ENCODE assay signal across 8 cellular contexts in the genomic region with DNA sequence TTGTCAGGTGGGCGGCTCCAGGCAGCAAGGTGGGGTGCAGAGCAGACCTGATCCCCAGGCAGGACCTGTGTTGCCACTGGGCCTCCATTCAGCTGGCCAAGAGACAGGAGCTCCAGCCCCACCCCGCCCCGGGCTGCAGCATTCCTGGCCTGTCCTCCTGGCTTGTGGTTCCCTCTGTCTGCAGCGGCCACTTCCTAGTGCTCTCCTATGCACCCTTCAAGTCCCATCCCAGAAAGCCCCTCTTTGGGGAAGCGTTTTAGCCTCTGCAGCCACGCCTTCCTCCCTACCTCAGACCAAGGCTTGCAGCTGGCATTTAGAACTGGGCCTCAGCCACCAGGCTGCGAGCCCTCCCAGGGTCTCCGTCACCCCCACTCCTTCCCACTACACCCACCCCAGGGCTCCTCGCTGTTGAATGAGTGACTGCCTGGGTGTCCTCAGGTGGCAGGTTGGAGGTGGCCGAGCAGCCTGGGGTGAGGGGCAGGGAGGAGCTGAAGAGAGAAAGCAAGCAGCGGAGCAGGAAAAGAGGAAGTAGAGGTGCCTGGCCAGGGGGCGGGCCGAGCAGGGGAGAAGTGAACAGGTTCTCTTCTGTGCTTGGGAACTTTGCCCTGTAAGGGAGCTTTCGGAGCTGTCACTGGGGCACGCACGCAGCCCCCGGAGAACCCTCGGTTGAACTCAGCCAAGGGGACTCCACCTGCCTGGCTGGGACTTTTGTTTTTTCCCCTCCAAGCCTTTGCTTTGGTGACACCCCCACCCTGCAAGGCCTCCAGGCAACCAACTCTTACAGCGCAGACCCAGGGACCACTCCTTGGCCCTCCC. TPM values are rescaled to one million over a fixed set of nuclear protein-coding genes. Genes with fewer than 3 reads are reported as not detected.
DNase-seq lines count a peak whose midpoint lies in the region; ATAC-seq and TF ChIP-seq lines count a peak whose summit lies in the region.

No MANE protein-coding gene starts in this region.

- no peak for TF ChIP-seq CTCF in CD8-positive, alpha-beta T cell (IDR thresholded peaks at IDR 0.05)
- no peak for TF ChIP-seq CTCF in GM20000 (IDR thresholded peaks at IDR 0.05; ENCODE audit: extremely low read depth, missing control alignments)
- TF ChIP-seq CTCF in left ventricle myocardium inferior (IDR thresholded peaks at IDR 0.05; ENCODE audit: borderline replicate concordance), result no peak
- no peak for TF ChIP-seq CTCF in sigmoid colon (IDR thresholded peaks at IDR 0.05)

- CTCF ChIA-PET in CD8-positive, alpha-beta T cell (lab: Charles Lee), result interaction anchor here (0.7 to 3.5 kb wide), 3 partner anchors 15 to 137 kb away, joined by 3 to 19 read pairs (median 8); no protein-coding TSS in a partner anchor
- CTCF ChIA-PET in activated CD4-positive, alpha-beta memory T cell treated with anti-CD3 and anti-CD28 coated beads for 36 hours (lab: Charles Lee), result interaction anchor here (0.8 to 1.6 kb wide), 5 partner anchors 11 to 293 kb away, joined by 3 to 8 read pairs (median 4); no protein-coding TSS in a partner anchor

- no peaks in the 10 kb centered on the region for H3K27me3 ChIP-seq in CD8-positive, alpha-beta T cell (ENCODE audit: insufficient read depth, low read length)
- H3K27me3 ChIP-seq in left ventricle myocardium inferior (ENCODE audit: low read depth) (no peaks in the 10 kb centered on the region), sigmoid colon (no peaks in the 10 kb centered on the region)

- peaks cover 35% of the 10 kb centered on the region for H3K4me1 Mint-ChIP-seq in CD8-positive, alpha-beta T cell (ENCODE audit: low read depth)
- peaks cover 24% of the 10 kb centered on the region for H3K4me1 Mint-ChIP-seq in activated CD4-positive, alpha-beta memory T cell treated with anti-CD3 and anti-CD28 coated beads for 36 hours (ENCODE audit: low read depth)

- peak in 1 of 2 donors; percentile 35 for TF ChIP-seq POLR2A in sigmoid colon (IDR thresholded peaks at IDR 0.05)

- peak overlapping the region; percentile 41 for H3K27ac ChIP-seq in CD8-positive, alpha-beta T cell (ENCODE audit: low read depth, low read length)
- H3K27ac ChIP-seq in left ventricle myocardium inferior (replicated peaks) (peak overlapping the region; percentile 100), sigmoid colon (peak overlapping the region; percentile 95 to 100 (median 100))

- POLR2A ChIA-PET in CD8-positive, alpha-beta T cell (lab: Charles Lee), result interaction anchor here (0.8 kb wide), 1 partner anchor 166 kb away, joined by 3 read pairs; no protein-coding TSS in a partner anchor
- POLR2A ChIA-PET in activated CD4-positive, alpha-beta memory T cell treated with anti-CD3 and anti-CD28 coated beads for 36 hours (lab: Charles Lee), result interaction anchor here (1.5 kb wide), 1 partner anchor 169 kb away, joined by 3 read pairs; no protein-coding TSS in a partner anchor

- peak overlapping the region; percentile 96 for H3K27ac Mint-ChIP-seq in CD8-positive, alpha-beta T cell
- peak overlapping the region; percentile 97 for H3K27ac Mint-ChIP-seq in activated CD4-positive, alpha-beta memory T cell treated with anti-CD3 and anti-CD28 coated beads for 36 hours

- peaks cover 12% of the 10 kb centered on the region for H3K4me1 ChIP-seq in CD8-positive, alpha-beta T cell (ENCODE audit: insufficient read depth, low read length)
- H3K4me1 ChIP-seq in left ventricle myocardium inferior (peaks cover 45% of the 10 kb centered on the region), sigmoid colon (peaks cover 0 to 25% (median 20%) of the 10 kb centered on the region in 4 donors)

- no peaks in the 10 kb centered on the region for H3K27me3 Mint-ChIP-seq in CD8-positive, alpha-beta T cell (ENCODE audit: low read depth)
- H3K27me3 Mint-ChIP-seq in activated CD4-positive, alpha-beta memory T cell treated with anti-CD3 and anti-CD28 coated beads for 36 hours, result peaks cover 11% of the 10 kb centered on the region

- ATAC-seq in CD8-positive, alpha-beta T cell, result no peak

- H3K4me3 ChIP-seq in CD8-positive, alpha-beta T cell (ENCODE audit: low read depth, low read length), result peak overlapping the region; percentile 98
- H3K4me3 ChIP-seq in left ventricle myocardium inferior (peak overlapping the region; percentile 98), sigmoid colon (peak overlapping the region; percentile 83 to 100 (median 99))

- DNase-seq in CD8-positive, alpha-beta T cell, result peak in 5 of 7 experiments; percentile 50 to 77 (median 56)
- DNase-seq in GM20000 (ENCODE audit: low spot score), result peak; percentile 83
- peak; percentile 40 for DNase-seq in HuH-7.5 (ENCODE audit: low spot score)
- peak; percentile 74 for DNase-seq in activated CD4-positive, alpha-beta memory T cell treated with anti-CD3 and anti-CD28 coated beads for 36 hours
- peak; percentile 62 for DNase-seq in left ventricle myocardium inferior
- peak; percentile 92 for DNase-seq in sigmoid colon
- no peak for DNase-seq in NCI-H748 (lab: John Stamatoyannopoulos, UW; ENCODE audit: unreplicated experiment)
- no peak for DNase-seq in DMS 273 (lab: John Stamatoyannopoulos, UW; ENCODE audit: unreplicated experiment)

- H3K36me3 ChIP-seq in CD8-positive, alpha-beta T cell (ENCODE audit: insufficient read depth, low read length), result peaks cover 19% of the 10 kb centered on the region
- H3K36me3 ChIP-seq in left ventricle myocardium inferior (peaks cover 25% of the 10 kb centered on the region), sigmoid colon (peaks cover 25 to 26% (median 25%) of the 10 kb centered on the region in 4 donors)

- peak overlapping the region; percentile 87 for H3K4me3 Mint-ChIP-seq in CD8-positive, alpha-beta T cell
- peak overlapping the region; percentile 95 for H3K4me3 Mint-ChIP-seq in activated CD4-positive, alpha-beta memory T cell treated with anti-CD3 and anti-CD28 coated beads for 36 hours

- H3K9me3 ChIP-seq in CD8-positive, alpha-beta T cell (ENCODE audit: low read length), result no peaks in the 10 kb centered on the region
- H3K9me3 ChIP-seq in left ventricle myocardium inferior (replicated peaks), result no peaks in the 10 kb centered on the region
- H3K9me3 ChIP-seq in sigmoid colon, result no peaks in the 10 kb centered on the region

- H3K9me3 Mint-ChIP-seq in CD8-positive, alpha-beta T cell, result no peaks in the 10 kb centered on the region
- no peaks in the 10 kb centered on the region for H3K9me3 Mint-ChIP-seq in activated CD4-positive, alpha-beta memory T cell treated with anti-CD3 and anti-CD28 coated beads for 36 hours

- intact Hi-C loops in CD8-positive, alpha-beta T cell (cut with DNase I, micrococcal nuclease), result no loop called here
- intact Hi-C loops in activated CD4-positive, alpha-beta memory T cell treated with anti-CD3 and anti-CD28 coated beads for 36 hours (cut with micrococcal nuclease), result no loop called here
- intact Hi-C loops in left ventricle myocardium inferior (cut with micrococcal nuclease), result no loop called here
- intact Hi-C loops in sigmoid colon (cut with DNase I), result no loop called here

- H3K36me3 Mint-ChIP-seq in CD8-positive, alpha-beta T cell, result peaks cover 30% of the 10 kb centered on the region
- peaks cover 22% of the 10 kb centered on the region for H3K36me3 Mint-ChIP-seq in activated CD4-positive, alpha-beta memory T cell treated with anti-CD3 and anti-CD28 coated beads for 36 hours

- no peak for TF ChIP-seq EP300 in sigmoid colon (IDR thresholded peaks at IDR 0.05)

- 16 to 27% methylated on average over 19 of the region's 19 CpGs for WGBS in sigmoid colon, 2 donors

RNA-seq across cellular contexts. Expression of gene ACTB, which starts 2.3 kb away (rescaled TPM):
- 1,000 to 10,000 TPM; 1,844 to 1,874 TPM for total RNA-seq in CD8-positive, alpha-beta T cell
- total RNA-seq in activated CD4-positive, alpha-beta memory T cell treated with anti-CD3 and anti-CD28 coated beads for 36 hours, result 1,000 to 10,000 TPM; 9,547 to 9,912 TPM
- total RNA-seq in left ventricle myocardium inferior, result 633 TPM
- total RNA-seq in sigmoid colon, result 1,000 to 10,000 TPM; 3,643 to 7,981 (median 6,151) TPM
- polyA plus RNA-seq in sigmoid colon, result 1,000 to 10,000 TPM; 3,244 to 5,818 (median 4,758) TPM

RNA-seq across cellular contexts. Expression of gene FBXL18, which starts 19.1 kb away (rescaled TPM):
- total RNA-seq in CD8-positive, alpha-beta T cell, result 1 to 10 TPM; 6.7 to 7.9 TPM
- total RNA-seq in activated CD4-positive, alpha-beta memory T cell treated with anti-CD3 and anti-CD28 coated beads for 36 hours, result 1 to 10 TPM; 8.1 to 8.2 TPM
- total RNA-seq in left ventricle myocardium inferior, result 6.2 TPM
- total RNA-seq in sigmoid colon, result 1 to 10 TPM; 3.0 to 7.5 (median 4.0) TPM
- 1 to 10 TPM in 2 of 3 donors, under 1 TPM in 1; 0.60 to 5.1 (median 2.1) TPM for polyA plus RNA-seq in sigmoid colon

RNA-seq across cellular contexts. Expression of gene FSCN1, which starts 59.9 kb away (rescaled TPM):
- total RNA-seq in CD8-positive, alpha-beta T cell, result 1 to 10 TPM; 7.5 to 8.0 TPM
- total RNA-seq in activated CD4-positive, alpha-beta memory T cell treated with anti-CD3 and anti-CD28 coated beads for 36 hours, result 10 to 100 TPM in 1 of 2 experiments, 1 to 10 TPM in 1; 9.2 to 10.9 TPM
- total RNA-seq in left ventricle myocardium inferior (13.4 TPM), sigmoid colon (10 to 100 TPM; 20.1 to 27.8 (median 25.1) TPM)
- 10 to 100 TPM in 2 of 3 donors, 1 to 10 TPM in 1; 8.3 to 20.4 (median 13.2) TPM for polyA plus RNA-seq in sigmoid colon

Comparison
In these comparisons a context has a peak if more than half of its experiments do, and no peak if none do; other contexts are left out.
1. DNase-seq: peak in CD8-positive, alpha-beta T cell (5 of 7), GM20000 (single experiment), HuH-7.5 (single experiment), activated CD4-positive, alpha-beta memory T cell treated with anti-CD3 and anti-CD28 coated beads for 36 hours (single experiment), left ventricle myocardium inferior (single experiment) and sigmoid colon (single experiment); none in NCI-H748 (single experiment) and DMS 273 (single experiment).
2. H3K27ac ChIP-seq: peak in every context shown above with its lines; median percentile 100 in left ventricle myocardium inferior; 100 in sigmoid colon; 41 in CD8-positive, alpha-beta T cell.
3. Peak in every context shown above with its lines, with median percentiles within 50 percentile points of each other: H3K4me3 ChIP-seq.